ENCODE assay signal across 1 cellular context in the genomic region with DNA sequence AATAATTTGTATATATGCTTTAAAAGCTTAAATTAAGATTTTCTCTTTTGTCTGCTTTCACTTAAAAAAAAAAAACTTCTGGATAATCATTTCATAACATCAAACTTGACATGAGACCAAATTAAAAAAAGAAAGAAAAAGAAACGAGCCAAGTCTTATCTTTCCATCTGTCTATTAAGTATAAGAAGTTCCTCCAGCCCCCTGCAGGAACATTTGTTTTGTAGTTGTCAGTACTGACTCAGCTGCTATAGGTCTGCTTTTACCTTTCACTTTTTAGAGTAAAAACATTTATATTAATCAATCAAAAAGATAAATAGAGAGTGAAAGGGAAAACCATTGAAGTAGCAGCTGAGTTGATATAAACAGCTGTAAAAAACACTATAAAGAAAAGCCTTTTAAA.
TF ChIP-seq lines count a peak whose summit lies in the region.

No MANE protein-coding gene starts in this region.

TF ChIP-seq in HCT116, 20 proteins besides CTCF, POLR2A, EP300 and RAD21 (continued from another document):
- no peak for TF ChIP-seq REST (IDR thresholded peaks at IDR 0.05; ENCODE audit: low read depth)
- no peak for TF ChIP-seq EGR1 (IDR thresholded peaks at IDR 0.05; ENCODE audit: low read depth)
- no peak for TF ChIP-seq JUND (IDR thresholded peaks at IDR 0.05)
- no peak for TF ChIP-seq EZH2phosphoT487 (IDR thresholded peaks at IDR 0.05; ENCODE audit: borderline replicate concordance)
